In genomic region chr2:158443613-158444012, GRCh38 we compare ENCODE assay signal across 19 cellular contexts. TPM values are rescaled to one million over a fixed set of nuclear protein-coding genes. Genes with fewer than 3 reads are reported as not detected.
A peak's percentile ranks its signal among the peaks of the same experiment; 100 is the strongest.
DNase-seq lines count a peak whose midpoint lies in the region; ATAC-seq, FAIRE-seq and TF ChIP-seq lines count a peak whose summit lies in the region.
"Had no signal": no experiment of that assay in that cellular context is flagged by ENCODE, and none has a peak within 500 bp of the region (broad histone marks: within the 10 kb centered on the region; RNA-seq: fewer than 3 reads in every experiment).

No MANE protein-coding gene starts in this region.

- FAIRE-seq in K562 (lab: Jason Lieb, UNC): no peak
- no peak for FAIRE-seq in small intestine (lab: Jason Lieb, UNC)
- FAIRE-seq: G401.6, GM12892, H54 had no signal

- no peak overlapping the region for H3K9ac ChIP-seq in K562 (ENCODE audit: insufficient read depth in 1 of 2, low read depth in 2 of 2, low read length in 2 of 2)

- H3K4me1 ChIP-seq in K562 (replicated peaks in 1 of 2; ENCODE audit: control insufficient read depth in 2 of 2, insufficient read depth in 2 of 2, low read length in 2 of 2) (no peaks in the 10 kb centered on the region), mucosa of descending colon (ENCODE audit: low read depth) (no peaks in the 10 kb centered on the region), small intestine (ENCODE audit: control insufficient read depth in 2 of 2, insufficient read depth in 1 of 2, low read depth in 1 of 2, low read length in 1 of 2) (no peaks in the 10 kb centered on the region)
- H3K4me1 ChIP-seq: HAP-1 had no signal

- H3K4me3 ChIP-seq in K562 (no peak overlapping the region), mucosa of descending colon (no peak overlapping the region), small intestine (ENCODE audit: low read depth in 1 of 2, low read length in 2 of 2) (no peak overlapping the region)
- H3K4me3 ChIP-seq: HAP-1 had no signal

- no peak overlapping the region for H2AFZ ChIP-seq in K562 (ENCODE audit: low read depth, low read length)

- H3K36me3 ChIP-seq in K562 (ENCODE audit: control insufficient read depth, insufficient read depth, low read length) (no peaks in the 10 kb centered on the region), mucosa of descending colon (ENCODE audit: low read depth) (no peaks in the 10 kb centered on the region), small intestine (ENCODE audit: control insufficient read depth in 2 of 2, insufficient read depth in 2 of 2, low read length in 2 of 2) (no peaks in the 10 kb centered on the region)
- H3K36me3 ChIP-seq: HAP-1 had no signal

- H3K27me3 ChIP-seq in K562 (ENCODE audit: control insufficient read depth in 2 of 2, insufficient read depth in 2 of 2, low read length in 2 of 2): no peaks in the 10 kb centered on the region
- no peaks in the 10 kb centered on the region for H3K27me3 ChIP-seq in small intestine (ENCODE audit: control insufficient read depth in 2 of 2, insufficient read depth in 2 of 2, low read length in 2 of 2)

- CTCF ChIA-PET in K562 (lab: Yijun Ruan, JAX; ENCODE audit: low intra/inter-chr PET ratio): no interaction called here

- no peak for TF ChIP-seq EP300 in K562 (IDR thresholded peaks at IDR 0.05; ENCODE audit: low read length)

- no TSS peak for BruUV-seq in K562 (replicated peaks; lab: Mats Ljungman, UMichigan)

- TF ChIP-seq RAD21 in K562 (CRISPR knock-in tag; conservative IDR thresholded peaks at IDR 0.05 in 1 of 2, IDR thresholded peaks at IDR 0.05 in 1 of 2): no peak

- peak; percentile 2 for DNase-seq in NCI-H69 (lab: John Stamatoyannopoulos, UW)
- no peak for DNase-seq in K562 (ENCODE audit: extremely low read depth in 1 of 4, low spot score in 3 of 4)
- DNase-seq in glomerular visceral epithelial cell (ENCODE audit: extremely low spot score): peak; percentile 21
- DNase-seq in mucosa of descending colon: no peak
- DNase-seq in NCI-H1092 treated with DMSO at 0.1 percent for 48 hours (lab: John Stamatoyannopoulos, UW): no peak
- no peak for DNase-seq in small intestine
- DNase-seq in stimulated activated CD4-positive, alpha-beta T cell treated with anti-CD3 and anti-CD28 coated beads, Interleukin-2, amount 100 ng/mL, for 48 hours: no peak
- no peak for DNase-seq in DMS153 treated with DMSO at 0.1 percent for 48 hours (lab: John Stamatoyannopoulos, UW; ENCODE audit: unreplicated experiment)
- DNase-seq: C1 segment of cervical spinal cord; CD4-positive, alpha-beta memory T cell; COR-L47; DMS153; DND-41; GOT3; HFFc6 had no signal

- in situ Hi-C loops in K562 (cut with MboI): no loop called here

- ATAC-seq in K562 (0 out of 3 replicates have a peak, but pooled peaks have one; percentile 29), mucosa of descending colon (peak; percentile 84)

- no peaks in the 10 kb centered on the region for H3K79me2 ChIP-seq in K562 (ENCODE audit: control insufficient read depth, insufficient read depth, low read length)

- TF ChIP-seq CTCF in K562 (IDR thresholded peaks at IDR 0.05 in 2 of 3, conservative IDR thresholded peaks at IDR 0.05 in 1 of 3; ENCODE audit: insufficient read depth in 2 of 3, low read depth in 1 of 3, low read length in 3 of 3) (no peak), mucosa of descending colon (IDR thresholded peaks at IDR 0.05) (no peak)

- 33% methylated on average over 2 of the region's 2 CpGs for WGBS in K562 (ENCODE audit: insufficient coverage, low coverage, missing lambda C conversion rate)
- 77 to 95% (median 91%) methylated on average over 2 of the region's 2 CpGs for WGBS in small intestine, 3 donors

- H3K9me1 ChIP-seq in K562 (ENCODE audit: control insufficient read depth, insufficient read depth, low read length): no peaks in the 10 kb centered on the region

- H3K9me3 ChIP-seq in K562 (replicated peaks; ENCODE audit: control insufficient read depth, insufficient read depth, low read depth, low read length) (no peaks in the 10 kb centered on the region), mucosa of descending colon (no peaks in the 10 kb centered on the region), small intestine (ENCODE audit: control insufficient read depth, low read depth) (no peaks in the 10 kb centered on the region)
- H3K9me3 ChIP-seq: HAP-1 had no signal

- no peaks in the 10 kb centered on the region for H4K20me1 ChIP-seq in K562 (replicated peaks; ENCODE audit: control insufficient read depth, insufficient read depth, low read length)

- H3K4me2 ChIP-seq in K562 (ENCODE audit: insufficient read depth, low read length): no peak overlapping the region

- no peak for TF ChIP-seq POLR2A in K562 (conservative IDR thresholded peaks at IDR 0.05)

- POLR2A ChIA-PET in K562 (lab: Yijun Ruan, JAX): no interaction called here

- H3K27ac ChIP-seq in K562 (ENCODE audit: extremely low read depth, low read depth, low read length) (no peak overlapping the region), small intestine (ENCODE audit: low read depth in 1 of 2, low read length in 1 of 2) (no peak overlapping the region)

- intact Hi-C loops in K562 (cut with micrococcal nuclease): no loop called here
- intact Hi-C loops in mucosa of descending colon (cut with DNase I, micrococcal nuclease): no loop called here

TF ChIP-seq in K562, 482 proteins besides CTCF, POLR2A, EP300 and RAD21:
- TF ChIP-seq FOXO4 (CRISPR knock-in tag; IDR thresholded peaks at IDR 0.05): no peak
- no peak for TF ChIP-seq ZBTB43 (CRISPR knock-in tag; IDR thresholded peaks at IDR 0.05)
- TF ChIP-seq SLC30A9 (CRISPR knock-in tag; IDR thresholded peaks at IDR 0.05): no peak

RNA-seq across cellular contexts. Expression of gene CCDC148, which starts 12.9 kb away (rescaled TPM):
- not detected in 2 replicates for total RNA-seq in K562 (2011; cell fraction: chromatin; rRNA removed; ENCODE audit: low replicate concordance)
- total RNA-seq in K562 (2011; cell fraction: nucleolus; rRNA removed): not detected in 2 replicates
- total RNA-seq in K562 (2011; cell fraction: nucleoplasm; rRNA removed): not detected in 2 replicates
- total RNA-seq in K562 (2014; rRNA removed): 0.41 and 0.50 TPM in 2 replicates
- 0.65 and 1.7 TPM in 2 replicates for total RNA-seq in K562 (2014; rRNA removed; fragmentation: Illumina TruSeq; extraction: Trizol)
- 0.68 and 1.1 TPM in 2 replicates for total RNA-seq in K562 (2015; rRNA removed; fragmentation: Illumina TruSeq; extraction: Trizol)
- 0.58 and 0.64 TPM in 2 replicates for total RNA-seq in K562 (2021)
- 0.10 and 0.35 TPM in 2 replicates for polyA plus RNA-seq in K562 (2011; rRNA removed)
- polyA plus RNA-seq in K562 (2011; cell fraction: cytosol; rRNA removed): 0.04 TPM in 1 of 2 replicates, not detected in the other
- polyA plus RNA-seq in K562 (2011; cell fraction: nucleus; rRNA removed): 0.11 and 0.13 TPM in 2 replicates
- polyA plus RNA-seq in K562 (2012): 0.60 and 1.8 TPM in 2 replicates
- 0.70 and 0.90 TPM in 2 replicates for polyA plus RNA-seq in K562 (2014; fragmentation: Illumina TruSeq; extraction: Trizol)
- polyA plus RNA-seq in K562 (2014; fragmentation: Nextera tagmentation; extraction: Ambion mirVana): 1 to 10 TPM in 1 of 2 experiments, under 1 TPM in 1; 0.77 to 1.4 TPM
- polyA plus RNA-seq in K562 (2014; rRNA removed): 0.20 and 0.48 TPM in 2 replicates
- 0.15 and 0.32 TPM in 2 replicates for polyA minus RNA-seq in K562 (2011; rRNA and poly(A)+ RNA removed)
- not detected in 2 replicates for polyA minus RNA-seq in K562 (2011; cell fraction: cytosol; rRNA and poly(A)+ RNA removed)
- 0.33 and 0.54 TPM in 2 replicates for polyA minus RNA-seq in K562 (2011; cell fraction: nucleus; rRNA and poly(A)+ RNA removed)
- total RNA-seq in mucosa of descending colon: under 1 TPM in 2 of 3 donors, not detected in 1; 0.20 to 0.38 TPM
- polyA plus RNA-seq in small intestine: under 1 TPM in 1 of 3 donors, not detected in 2; 0.09 TPM
- total RNA-seq: CD4-positive, alpha-beta memory T cell had no signal
- polyA plus RNA-seq: CD4-positive, alpha-beta memory T cell had no signal

RNA-seq across cellular contexts. Expression of gene PKP4, which starts 13.1 kb away (rescaled TPM):
- total RNA-seq in K562 (2011; cell fraction: chromatin; rRNA removed; ENCODE audit: low replicate concordance): 103 and 231 TPM in 2 replicates
- 38.0 and 60.1 TPM in 2 replicates for total RNA-seq in K562 (2011; cell fraction: nucleolus; rRNA removed)
- 89.5 and 108 TPM in 2 replicates for total RNA-seq in K562 (2011; cell fraction: nucleoplasm; rRNA removed)
- total RNA-seq in K562 (2014; rRNA removed) (74.0 and 87.5 TPM in 2 replicates), K562 (2014; rRNA removed; fragmentation: Illumina TruSeq; extraction: Trizol) (80.4 and 81.3 TPM in 2 replicates), K562 (2015; rRNA removed; fragmentation: Illumina TruSeq; extraction: Trizol) (71.3 and 77.5 TPM in 2 replicates), K562 (2021) (86.9 and 99.1 TPM in 2 replicates), mucosa of descending colon (10 to 100 TPM; 41.6 to 59.1 (median 51.1) TPM)
- polyA plus RNA-seq in K562 (2011; rRNA removed) (65.2 and 65.8 TPM in 2 replicates), K562 (2014; fragmentation: Illumina TruSeq; extraction: Trizol) (84.4 and 98.1 TPM in 2 replicates), K562 (2014; fragmentation: Nextera tagmentation; extraction: Ambion mirVana) (10 to 100 TPM; 24.6 to 29.4 TPM), K562 (2014; rRNA removed) (62.8 and 65.2 TPM in 2 replicates), small intestine (10 to 100 TPM; 16.8 to 24.1 (median 22.4) TPM)
- polyA plus RNA-seq in K562 (2011; cell fraction: cytosol; rRNA removed): 55.1 and 56.7 TPM in 2 replicates
- 145 and 155 TPM in 2 replicates for polyA plus RNA-seq in K562 (2011; cell fraction: nucleus; rRNA removed)
- polyA plus RNA-seq in K562 (2012): 54.7 and 57.7 TPM in 2 replicates
- 145 and 162 TPM in 2 replicates for polyA minus RNA-seq in K562 (2011; rRNA and poly(A)+ RNA removed)
- 76.5 and 90.0 TPM in 2 replicates for polyA minus RNA-seq in K562 (2011; cell fraction: cytosol; rRNA and poly(A)+ RNA removed)
- 93.6 and 135 TPM in 2 replicates for polyA minus RNA-seq in K562 (2011; cell fraction: nucleus; rRNA and poly(A)+ RNA removed)

Comparison
In these comparisons a context has a peak if more than half of its experiments do, and no peak if none do; other contexts are left out.
1. DNase-seq: peak in NCI-H69 (single experiment) and glomerular visceral epithelial cell (single experiment); none in K562 (0 of 4), mucosa of descending colon (0 of 3), NCI-H1092 treated with DMSO at 0.1 percent for 48 hours (single experiment), small intestine (single experiment), stimulated activated CD4-positive, alpha-beta T cell treated with anti-CD3 and anti-CD28 coated beads, Interleukin-2, amount 100 ng/mL, for 48 hours (0 of 2) and DMS153 treated with DMSO at 0.1 percent for 48 hours (single experiment).